ENCODE assay signal across 8 cellular contexts in the genomic region with DNA sequence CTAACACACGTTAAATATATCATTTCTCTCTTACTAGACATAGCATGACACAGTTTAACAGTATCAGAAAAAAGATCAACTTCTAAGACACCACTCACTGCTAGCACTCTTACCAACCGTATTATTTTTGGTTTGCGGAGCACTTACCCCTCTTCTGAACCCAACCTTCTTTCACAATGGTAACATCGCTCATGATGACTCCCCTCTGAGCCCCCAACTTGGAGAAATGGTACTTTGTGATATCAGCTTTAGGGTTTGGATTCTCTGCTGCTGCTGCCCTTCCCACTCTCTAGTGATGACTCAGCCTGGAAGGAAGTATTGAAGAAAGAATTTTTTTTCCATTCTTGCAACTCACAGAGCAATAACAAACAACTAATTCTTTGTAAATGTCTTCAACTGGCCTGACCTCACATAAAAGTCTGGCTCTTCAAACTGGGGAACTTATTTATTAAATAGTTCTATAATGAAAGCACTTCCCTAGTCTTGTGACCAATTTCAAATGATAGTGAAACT. TPM values are rescaled to one million over a fixed set of nuclear protein-coding genes. Genes with fewer than 3 reads are reported as not detected.
DNase-seq lines count a peak whose midpoint lies in the region; ATAC-seq and TF ChIP-seq lines count a peak whose summit lies in the region.
"Had no signal": no experiment of that assay in that cellular context is flagged by ENCODE, and none has a peak within 500 bp of the region (broad histone marks: within the 10 kb centered on the region; RNA-seq: fewer than 3 reads in every experiment).

No MANE protein-coding gene starts in this region.

- H3K36me3 Mint-ChIP-seq in HFFc6 (ENCODE audit: low read depth), result peaks cover 12% of the 10 kb centered on the region
- peaks cover 7% of the 10 kb centered on the region for H3K36me3 Mint-ChIP-seq in activated T-cell treated with anti-CD3 and anti-CD28 coated beads, Interleukin-2, amount 50 U/mL, for 24 hours (ENCODE audit: low read depth)
- peaks cover 5 to 12% of the 10 kb centered on the region in 2 donors for H3K36me3 Mint-ChIP-seq in stimulated activated naive B cell treated with anti-CD40 and anti-IgM and Interleukin-4, amounts not matched to agents 10 μg/mL and 1 μg/mL and 100 μg/mL, for 72 hours

- no peak for TF ChIP-seq CTCF in HFFc6 (IDR thresholded peaks at IDR 0.05)

- peaks cover 1% of the 10 kb centered on the region; the same call in 1 of the 2 replicates for H3K27me3 Mint-ChIP-seq in HFFc6 (ENCODE audit: insufficient read depth)
- H3K27me3 Mint-ChIP-seq in activated T-cell treated with anti-CD3 and anti-CD28 coated beads, Interleukin-2, amount 50 U/mL, for 24 hours, result no peaks in the 10 kb centered on the region
- H3K27me3 Mint-ChIP-seq in stimulated activated naive B cell treated with anti-CD40 and anti-IgM and Interleukin-4, amounts not matched to agents 10 μg/mL and 1 μg/mL and 100 μg/mL, for 72 hours, result no peaks in the 10 kb centered on the region

- H3K27ac Mint-ChIP-seq in HFFc6, result peak overlapping the region; percentile 92
- H3K27ac Mint-ChIP-seq in activated T-cell treated with anti-CD3 and anti-CD28 coated beads, Interleukin-2, amount 50 U/mL, for 24 hours, result peak overlapping the region; percentile 78
- peak overlapping the region; percentile 75 for H3K27ac Mint-ChIP-seq in stimulated activated naive B cell treated with anti-CD40 and anti-IgM and Interleukin-4, amounts not matched to agents 10 μg/mL and 1 μg/mL and 100 μg/mL, for 72 hours

- H3K4me1 Mint-ChIP-seq in HFFc6 (ENCODE audit: low read depth), result peaks cover 64% of the 10 kb centered on the region
- H3K4me1 Mint-ChIP-seq in activated T-cell treated with anti-CD3 and anti-CD28 coated beads, Interleukin-2, amount 50 U/mL, for 24 hours (ENCODE audit: low read depth), result peaks cover 62% of the 10 kb centered on the region
- H3K4me1 Mint-ChIP-seq in stimulated activated naive B cell treated with anti-CD40 and anti-IgM and Interleukin-4, amounts not matched to agents 10 μg/mL and 1 μg/mL and 100 μg/mL, for 72 hours, result peaks cover 12 to 28% of the 10 kb centered on the region in 2 donors

- ATAC-seq in stimulated activated naive B cell treated with anti-CD40 and anti-IgM and Interleukin-4, amounts not matched to agents 10 μg/mL and 1 μg/mL and 100 μg/mL, for 72 hours (replicated peaks), result peak in 1 of 2 donors; percentile 38
- ATAC-seq in GM18511 (IDR thresholded peaks at IDR 0.05; ENCODE audit: unreplicated experiment), result no peak

- peak; percentile 87 for DNase-seq in HFFc6
- no peak for DNase-seq in activated T-cell treated with anti-CD3 and anti-CD28 coated beads, Interleukin-2, amount 50 U/mL, for 24 hours
- DNase-seq in glomerular endothelial cell (ENCODE audit: extremely low read depth, low read depth, low spot score), result peak; percentile 66
- no peak for DNase-seq in stimulated activated naive B cell treated with anti-CD40 and anti-IgM and Interleukin-4, amounts not matched to agents 10 μg/mL and 1 μg/mL and 100 μg/mL, for 72 hours
- no peak for DNase-seq in NCI-H2171 treated with DMSO at 0.1 percent for 48 hours (lab: John Stamatoyannopoulos, UW)
- DNase-seq in NCI-H1092 treated with DMSO at 0.1 percent for 48 hours (lab: John Stamatoyannopoulos, UW), result no peak
- DNase-seq: small intestine had no signal

- H3K4me3 Mint-ChIP-seq in HFFc6, result peak overlapping the region; percentile 86
- H3K4me3 Mint-ChIP-seq in activated T-cell treated with anti-CD3 and anti-CD28 coated beads, Interleukin-2, amount 50 U/mL, for 24 hours, result peak overlapping the region; percentile 48
- no peak overlapping the region for H3K4me3 Mint-ChIP-seq in stimulated activated naive B cell treated with anti-CD40 and anti-IgM and Interleukin-4, amounts not matched to agents 10 μg/mL and 1 μg/mL and 100 μg/mL, for 72 hours

- no peaks in the 10 kb centered on the region for H3K9me3 Mint-ChIP-seq in HFFc6
- H3K9me3 Mint-ChIP-seq in activated T-cell treated with anti-CD3 and anti-CD28 coated beads, Interleukin-2, amount 50 U/mL, for 24 hours, result peaks cover 2% of the 10 kb centered on the region
- no peaks in the 10 kb centered on the region for H3K9me3 Mint-ChIP-seq in stimulated activated naive B cell treated with anti-CD40 and anti-IgM and Interleukin-4, amounts not matched to agents 10 μg/mL and 1 μg/mL and 100 μg/mL, for 72 hours

RNA-seq across cellular contexts. Expression of gene AKT3, which starts 7.0 kb away (rescaled TPM):
- total RNA-seq in HFFc6 (2021; fragmentation: NEBNext Ultra II Directional; extraction: Animal tissue kit (Norgen Biotek cat#: 25700)), result 10 to 100 TPM; 66.8 to 85.4 (median 75.1) TPM
- total RNA-seq in glomerular endothelial cell, result 30.2 and 51.7 TPM in 2 replicates

Comparison
In these comparisons a context has a peak if more than half of its experiments do, and no peak if none do; other contexts are left out.
1. DNase-seq: peak in HFFc6 (single experiment) and glomerular endothelial cell (single experiment); none in activated T-cell treated with anti-CD3 and anti-CD28 coated beads, Interleukin-2, amount 50 U/mL, for 24 hours (single experiment), stimulated activated naive B cell treated with anti-CD40 and anti-IgM and Interleukin-4, amounts not matched to agents 10 μg/mL and 1 μg/mL and 100 μg/mL, for 72 hours (single experiment), NCI-H2171 treated with DMSO at 0.1 percent for 48 hours (single experiment) and NCI-H1092 treated with DMSO at 0.1 percent for 48 hours (single experiment).
2. H3K4me3 Mint-ChIP-seq: peak in HFFc6 (single experiment) and activated T-cell treated with anti-CD3 and anti-CD28 coated beads, Interleukin-2, amount 50 U/mL, for 24 hours (single experiment); none in stimulated activated naive B cell treated with anti-CD40 and anti-IgM and Interleukin-4, amounts not matched to agents 10 μg/mL and 1 μg/mL and 100 μg/mL, for 72 hours (0 of 2).
3. Peak in every context shown above with its lines, with median percentiles within 50 percentile points of each other: H3K27ac Mint-ChIP-seq.